In the genomic region with DNA sequence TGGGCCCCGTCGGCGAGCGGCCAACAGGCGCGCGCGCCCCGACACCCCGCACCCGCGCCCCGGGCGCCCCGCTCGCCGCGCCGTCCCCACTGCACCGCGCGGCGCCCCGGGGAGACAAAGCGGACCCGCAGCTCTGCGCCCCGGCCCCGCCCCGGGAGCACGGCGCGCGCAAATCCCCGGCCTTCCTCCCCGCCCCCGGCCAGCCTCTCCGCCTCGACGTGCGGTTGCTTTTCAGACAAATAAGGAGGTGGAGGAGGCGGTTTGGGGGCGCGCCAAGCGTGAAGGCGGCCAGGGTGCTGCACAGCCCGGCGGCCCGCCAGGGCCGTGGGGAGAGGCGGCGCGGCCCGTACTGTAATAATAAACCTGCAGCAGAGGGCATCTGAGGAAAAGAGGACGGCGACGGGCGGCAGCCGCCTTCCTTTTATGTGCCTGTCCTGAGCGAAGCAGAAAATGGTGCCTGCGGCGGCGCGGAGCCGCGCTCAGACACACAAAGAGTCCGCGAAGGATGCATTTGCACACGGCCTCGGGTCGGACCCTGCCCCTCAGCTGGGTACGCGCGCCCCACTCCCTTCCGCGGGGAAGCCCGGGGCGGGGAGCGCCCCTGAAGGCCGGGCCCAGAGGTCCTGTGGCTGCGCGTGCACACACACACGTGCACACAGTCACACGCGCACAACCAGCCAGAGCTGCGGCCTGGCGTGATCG, we compare ENCODE assay signal across 8 cellular contexts. TPM values are rescaled to one million over a fixed set of nuclear protein-coding genes. Genes with fewer than 3 reads are reported as not detected.
DNase-seq lines count a peak whose midpoint lies in the region; ATAC-seq and TF ChIP-seq lines count a peak whose summit lies in the region.

No MANE protein-coding gene starts in this region.

- peak overlapping the region; percentile 17 for H2BK5ac ChIP-seq in H9 (ENCODE audit: insufficient read length, low read length)

- peak overlapping the region; percentile 96 for H4K91ac ChIP-seq in H9 (ENCODE audit: insufficient read length, low read depth, low read length)

- peak overlapping the region; percentile 97 to 99 (median 99) for H3K27ac Mint-ChIP-seq in H9

- H3K36me3 Mint-ChIP-seq in H9 (ENCODE audit: insufficient read depth in 1 of 3, low read depth in 3 of 3), result peaks cover 2 to 12% (median 8%) of the 10 kb centered on the region in 3 experiments

- H3K56ac ChIP-seq in H9 (ENCODE audit: insufficient read length, low read depth, low read length), result no peak overlapping the region

- H4K20me1 ChIP-seq in H9 (ENCODE audit: control insufficient read depth, insufficient read depth, insufficient read length), result no peaks in the 10 kb centered on the region
- peaks cover 28% of the 10 kb centered on the region for H4K20me1 ChIP-seq in Loucy (ENCODE audit: insufficient read depth, low read length, poor library complexity, severe bottlenecking)

- H3K14ac ChIP-seq in H9 (ENCODE audit: insufficient read depth, low read length), result peak overlapping the region; percentile 98

- H3K9me3 Mint-ChIP-seq in H9, result no peaks in the 10 kb centered on the region; a peak in 2 of 5 replicates

- H3K9me3 ChIP-seq in H9 (ENCODE audit: control insufficient read depth, low read depth, low read length) (no peaks in the 10 kb centered on the region), Loucy (ENCODE audit: insufficient read depth, low read depth, low read length) (no peaks in the 10 kb centered on the region)

- H3K4me1 Mint-ChIP-seq in H9, result peaks cover 36 to 41% of the 10 kb centered on the region in 2 experiments

- peaks cover 3% of the 10 kb centered on the region for H3K23me2 ChIP-seq in H9 (ENCODE audit: insufficient read length, low read depth, low read length, poor library complexity, severe bottlenecking)

- H3K9ac ChIP-seq in H9 (ENCODE audit: extremely low read depth, insufficient read length, low read length) (peak overlapping the region; percentile 90), Loucy (ENCODE audit: low read depth, low read length, poor library complexity, severe bottlenecking) (peak overlapping the region; percentile 98)

- H3K27me3 ChIP-seq in H9 (ENCODE audit: insufficient read depth, low read length) (no peaks in the 10 kb centered on the region), Loucy (ENCODE audit: insufficient read depth, low read length, poor library complexity, severe bottlenecking) (no peaks in the 10 kb centered on the region)

- peak overlapping the region; percentile 96 for H2BK120ac ChIP-seq in H9 (ENCODE audit: low read depth, low read length, poor library complexity, severe bottlenecking)

- H3K79me2 ChIP-seq in H9 (ENCODE audit: insufficient read depth, low read length) (peaks cover 9% of the 10 kb centered on the region; the same call in 1 of the 2 replicates), Loucy (ENCODE audit: insufficient read depth, low read length) (peaks cover 42% of the 10 kb centered on the region)

- no peak overlapping the region for H2BK20ac ChIP-seq in H9 (ENCODE audit: low read depth, low read length, poor library complexity, severe bottlenecking)

- peak overlapping the region; percentile 27 for H4K5ac ChIP-seq in H9 (ENCODE audit: insufficient read length, low read depth, low read length)

- H4K8ac ChIP-seq in H9 (replicated peaks; ENCODE audit: insufficient read length, low read depth, low read length), result no peak overlapping the region

- H3K27me3 Mint-ChIP-seq in H9 (ENCODE audit: low read depth), result no peaks in the 10 kb centered on the region

- H3K4me3 ChIP-seq in Loucy (ENCODE audit: low read length, poor library complexity, severe bottlenecking), result peak overlapping the region; percentile 87

- peak; percentile 84 for ATAC-seq in omental fat pad (ENCODE audit: low FRiP score)

- no peaks in the 10 kb centered on the region for H3K36me3 ChIP-seq in Loucy (ENCODE audit: insufficient read depth, low read length)

- DNase-seq in GF-D8 (lab: John Stamatoyannopoulos, UW) (peak; percentile 75), H9 (peak; percentile 84), SK-N-DZ (ENCODE audit: low spot score) (peak; percentile 88), globus pallidus (ENCODE audit: low spot score) (peak; percentile 76), omental fat pad (ENCODE audit: low spot score) (peak; percentile 58)
- peak; percentile 76 for DNase-seq in activated naive CD4-positive, alpha-beta T cell treated with anti-CD3 and anti-CD28 coated beads, Interleukin-2, amount 50 U/mL, for 16 hours

- H3K4ac ChIP-seq in H9 (ENCODE audit: low read depth, low read length), result peak overlapping the region; percentile 58; the same call in 1 of the 2 replicates

- H2AK5ac ChIP-seq in H9 (ENCODE audit: insufficient read length, low read length), result no peak overlapping the region

- H3K4me1 ChIP-seq in H9 (ENCODE audit: insufficient read depth, low read length) (no peaks in the 10 kb centered on the region), Loucy (ENCODE audit: insufficient read depth, low read length, poor library complexity, severe bottlenecking) (peaks cover 59% of the 10 kb centered on the region)

- WGBS in H9 (ENCODE audit: extremely low coverage, insufficient read length, low lambda C conversion rate), result no CpG with 5 or more reads among the region's 88 CpGs

- H3K9me2 ChIP-seq in Loucy (replicated peaks; ENCODE audit: low read depth, low read length), result no peaks in the 10 kb centered on the region

- H2BK12ac ChIP-seq in H9 (ENCODE audit: insufficient read length, low read depth, low read length), result peak overlapping the region; percentile 63

- H3K4me2 ChIP-seq in H9 (ENCODE audit: insufficient read depth, insufficient read length, low read length) (peak overlapping the region; percentile 83), Loucy (ENCODE audit: low read depth, low read length, poor library complexity, severe bottlenecking) (peak overlapping the region; percentile 81)

- H3K4me3 Mint-ChIP-seq in H9, result peak overlapping the region; percentile 87 to 91

- no peaks in the 10 kb centered on the region for H3K79me1 ChIP-seq in H9 (ENCODE audit: insufficient read depth, low read depth, low read length, poor library complexity, severe bottlenecking)

- H3T11ph ChIP-seq in H9 (ENCODE audit: low read length), result peak overlapping the region; percentile 69

- H3F3A ChIP-seq in Loucy (ENCODE audit: low read depth), result no peaks in the 10 kb centered on the region

- H2BK15ac ChIP-seq in H9 (ENCODE audit: low read depth, low read length), result no peak overlapping the region

- peak overlapping the region; percentile 74 for H3K27ac ChIP-seq in H9 (ENCODE audit: insufficient read length, low read depth, low read length)
- H3K27ac ChIP-seq in temporal lobe (ENCODE audit: low read depth, low read length), result peak overlapping the region; percentile 56

- no peak overlapping the region for H3K23ac ChIP-seq in H9 (ENCODE audit: insufficient read length, low read depth, low read length)

- TF ChIP-seq CTCF in H9 (conservative IDR thresholded peaks at IDR 0.05), result no peak
- no peak; the same call in 1 of the 2 replicates for TF ChIP-seq CTCF in Loucy (conservative IDR thresholded peaks at IDR 0.05; ENCODE audit: low read length)
- TF ChIP-seq CTCF in omental fat pad (IDR thresholded peaks at IDR 0.05), result no peak

- H2AFZ ChIP-seq in H9 (ENCODE audit: low read length) (no peak overlapping the region), Loucy (ENCODE audit: low read length) (no peak overlapping the region)

- H3K18ac ChIP-seq in H9 (ENCODE audit: insufficient read length, low read depth, low read length), result peak overlapping the region; percentile 95

RNA-seq across cellular contexts. Expression of a gene that starts 0.7 kb away (rescaled TPM):
- total RNA-seq in H9 (2021) (159 and 163 TPM in 2 replicates), omental fat pad (10 to 100 TPM in 1 of 4 donors, 1 to 10 TPM in 3; 4.4 to 17.2 (median 6.8) TPM), temporal lobe (551 TPM)
- polyA plus RNA-seq in SK-N-DZ (2014; cell fraction: cytosol; rRNA removed), result 850 and 873 TPM in 2 replicates
- polyA plus RNA-seq in SK-N-DZ (2014; cell fraction: nucleus; rRNA removed), result 497 and 523 TPM in 2 replicates

Comparison
In these comparisons a context has a peak if more than half of its experiments do, and no peak if none do; other contexts are left out.
1. Peak in every context shown above with its lines: DNase-seq, ATAC-seq, H3K4me3 ChIP-seq and H3K27ac ChIP-seq.